Comparison of ENCODE assay signal across 10 cellular contexts in the genomic region with DNA sequence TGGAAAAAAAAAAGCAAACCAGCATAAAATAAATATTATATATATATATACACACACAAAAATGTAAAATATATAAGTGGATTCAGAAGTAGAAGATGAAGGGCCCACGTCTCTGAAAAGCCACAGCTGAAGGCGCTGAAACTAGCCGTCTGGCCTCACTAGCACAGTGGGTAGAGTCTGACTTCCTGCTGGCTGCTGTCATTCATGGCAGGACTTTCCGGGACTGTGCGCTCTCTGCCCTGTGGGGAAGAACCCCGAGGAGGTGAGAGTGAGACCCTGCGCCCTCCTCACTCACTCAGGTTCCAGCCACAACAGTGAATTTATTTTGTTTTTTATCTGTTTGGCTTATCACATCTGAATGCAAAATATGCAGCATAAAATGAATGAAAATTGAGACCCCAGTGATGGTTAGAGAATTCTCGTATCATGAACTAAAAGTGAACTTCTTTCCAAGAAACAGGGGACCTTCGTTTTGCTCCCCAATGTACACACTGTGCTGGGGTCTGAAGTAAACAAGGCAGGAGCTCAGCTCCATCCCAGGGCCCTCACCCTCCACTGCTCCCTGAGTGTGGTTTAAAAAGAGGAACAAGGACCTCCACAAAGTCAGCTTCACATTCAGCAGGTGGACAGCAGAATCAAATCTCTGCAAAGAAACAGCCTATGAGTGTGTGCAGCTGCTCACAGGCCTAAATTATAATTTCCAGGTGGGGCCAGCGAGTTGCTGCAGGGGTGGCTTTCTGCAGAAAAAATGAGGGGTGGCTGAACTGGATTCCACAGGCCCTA.
A peak's percentile ranks its signal among the peaks of the same experiment; 100 is the strongest.
DNase-seq lines count a peak whose midpoint lies in the region; ATAC-seq lines count a peak whose summit lies in the region.
"Had no signal": no experiment of that assay in that cellular context is flagged by ENCODE, and none has a peak within 500 bp of the region (broad histone marks: within the 10 kb centered on the region; RNA-seq: fewer than 3 reads in every experiment).

No MANE protein-coding gene starts in this region.

- DNase-seq in left kidney (ENCODE audit: low read depth, low spot score) (peak; percentile 53), cerebellar nuclear complex (lab: John Stamatoyannopoulos, UW) (no peak), NCI-H2029 (lab: John Stamatoyannopoulos, UW) (no peak), AG08396 (ENCODE audit: low spot score) (no peak)
- DNase-seq in NK-92 treated with Interleukin-12 subunit alpha and Interleukin-12 subunit beta, amount 100 ng/mL, for 24 hours (lab: John Stamatoyannopoulos, UW): no peak
- DNase-seq: activated CD4-positive, alpha-beta T cell treated with anti-CD3 and anti-CD28 coated beads for 48 hours; NCI-H226 had no signal

- ATAC-seq in GM18858 (IDR thresholded peaks at IDR 0.05; ENCODE audit: unreplicated experiment) (peak; percentile 71), GM21619 (IDR thresholded peaks at IDR 0.05; ENCODE audit: unreplicated experiment) (peak; percentile 68), HG03460 (IDR thresholded peaks at IDR 0.05; ENCODE audit: unreplicated experiment) (peak; percentile 73)
